ENCODE assay signal across 8 cellular contexts in the genomic region with DNA sequence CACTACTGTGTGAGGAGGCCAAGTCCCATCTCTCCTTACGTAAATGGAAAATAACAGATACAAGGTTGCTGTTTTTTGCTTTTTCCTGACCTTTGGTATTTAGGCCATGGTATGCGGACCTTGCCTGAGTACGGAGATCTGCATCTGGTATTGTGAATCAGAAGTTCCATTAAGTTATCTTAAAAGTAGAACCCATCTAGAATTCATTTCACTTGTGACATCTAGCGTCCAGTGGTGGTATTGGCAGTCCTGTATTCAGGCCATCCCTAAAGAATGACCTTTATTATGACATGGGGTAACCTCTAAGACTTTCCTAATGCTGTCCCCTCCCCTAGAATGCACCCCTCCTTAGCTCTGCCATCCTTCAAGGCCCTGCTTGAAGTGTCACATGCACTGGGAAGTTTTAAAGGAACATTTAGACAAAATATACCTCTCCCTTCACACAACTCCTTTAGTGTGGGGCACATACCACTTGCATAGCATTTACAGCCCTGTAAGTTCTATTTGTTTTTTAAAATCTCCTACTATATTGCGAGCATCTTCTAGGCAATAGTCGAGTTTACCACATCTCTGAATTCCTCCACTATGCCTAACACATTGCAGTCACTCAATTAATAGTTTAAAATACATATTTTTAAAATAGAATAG. TPM values are rescaled to one million over a fixed set of nuclear protein-coding genes. Genes with fewer than 3 reads are reported as not detected.
DNase-seq lines count a peak whose midpoint lies in the region; ATAC-seq and TF ChIP-seq lines count a peak whose summit lies in the region.

No MANE protein-coding gene starts in this region.

- H3K36me3 Mint-ChIP-seq in CD4-positive, CD25-positive, alpha-beta regulatory T cell: no peaks in the 10 kb centered on the region
- H3K36me3 Mint-ChIP-seq in activated T-helper 17 cell treated with anti-CD3 and anti-CD28 coated beads, Interleukin-2, amount 50 U/mL, for 72 hours (ENCODE audit: low read depth): peaks cover 8% of the 10 kb centered on the region
- peaks cover 1% of the 10 kb centered on the region for H3K36me3 Mint-ChIP-seq in progenitor cell of endocrine pancreas (ENCODE audit: insufficient read depth)

- H3K4me3 Mint-ChIP-seq in CD4-positive, CD25-positive, alpha-beta regulatory T cell: peak overlapping the region; percentile 39 to 78 (median 58)
- H3K4me3 Mint-ChIP-seq in activated T-helper 17 cell treated with anti-CD3 and anti-CD28 coated beads, Interleukin-2, amount 50 U/mL, for 72 hours: peak overlapping the region; percentile 5
- peak overlapping the region; percentile 52 for H3K4me3 Mint-ChIP-seq in progenitor cell of endocrine pancreas (ENCODE audit: low read depth)

- no peak for TF ChIP-seq EP300 in gastroesophageal sphincter (IDR thresholded peaks at IDR 0.05)

- ATAC-seq in CD4-positive, CD25-positive, alpha-beta regulatory T cell (ENCODE audit: low read depth in 2 of 2): peak; percentile 38 to 52
- ATAC-seq in GM19023 (IDR thresholded peaks at IDR 0.05; ENCODE audit: unreplicated experiment) (peak; percentile 37), HG03469 (IDR thresholded peaks at IDR 0.05; ENCODE audit: unreplicated experiment) (peak; percentile 41), gastroesophageal sphincter (peak; percentile 48)
- peak; percentile 42 for ATAC-seq in activated T-helper 17 cell treated with anti-CD3 and anti-CD28 coated beads, Interleukin-2, amount 50 U/mL, for 72 hours (replicated peaks)

- TF ChIP-seq CTCF in RWPE1 (conservative IDR thresholded peaks at IDR 0.05; ENCODE audit: low read depth) (peak; percentile 95), gastroesophageal sphincter (IDR thresholded peaks at IDR 0.05) (peak; percentile 78 to 90 (median 84)), progenitor cell of endocrine pancreas (IDR thresholded peaks at IDR 0.05; ENCODE audit: unreplicated experiment) (peak; percentile 74), vagina (IDR thresholded peaks at IDR 0.05) (peak; percentile 58 to 77 (median 72))

- peaks cover 9 to 48% (median 26%) of the 10 kb centered on the region in 4 donors for H3K4me1 Mint-ChIP-seq in CD4-positive, CD25-positive, alpha-beta regulatory T cell
- H3K4me1 Mint-ChIP-seq in activated T-helper 17 cell treated with anti-CD3 and anti-CD28 coated beads, Interleukin-2, amount 50 U/mL, for 72 hours: peaks cover 22% of the 10 kb centered on the region
- peaks cover 29% of the 10 kb centered on the region for H3K4me1 Mint-ChIP-seq in progenitor cell of endocrine pancreas (ENCODE audit: low read depth)

- H3K36me3 ChIP-seq in CD4-positive, CD25-positive, alpha-beta regulatory T cell (ENCODE audit: control insufficient read depth, insufficient read depth, low read length): no peaks in the 10 kb centered on the region
- H3K36me3 ChIP-seq in gastroesophageal sphincter (no peaks in the 10 kb centered on the region), vagina (no peaks in the 10 kb centered on the region)

- CTCF ChIA-PET in RWPE1 (lab: Yijun Ruan, JAX): interaction anchor here (0.7 to 2.4 kb wide), 5 partner anchors 12 to 594 kb away, joined by 3 to 9 read pairs (median 4); no protein-coding TSS in a partner anchor

- H3K27me3 Mint-ChIP-seq in CD4-positive, CD25-positive, alpha-beta regulatory T cell: peaks cover 18% of the 10 kb centered on the region
- peaks cover 7% of the 10 kb centered on the region for H3K27me3 Mint-ChIP-seq in activated T-helper 17 cell treated with anti-CD3 and anti-CD28 coated beads, Interleukin-2, amount 50 U/mL, for 72 hours
- no peaks in the 10 kb centered on the region for H3K27me3 Mint-ChIP-seq in progenitor cell of endocrine pancreas

- peaks cover 2% of the 10 kb centered on the region for H3K27me3 ChIP-seq in CD4-positive, CD25-positive, alpha-beta regulatory T cell (ENCODE audit: control insufficient read depth, insufficient read depth, low read length)
- no peaks in the 10 kb centered on the region for H3K27me3 ChIP-seq in gastroesophageal sphincter
- no peaks in the 10 kb centered on the region for H3K27me3 ChIP-seq in vagina

- H3K9me3 ChIP-seq in CD4-positive, CD25-positive, alpha-beta regulatory T cell (ENCODE audit: control insufficient read depth in 2 of 2, low read length in 2 of 2): no peaks in the 10 kb centered on the region
- no peaks in the 10 kb centered on the region for H3K9me3 ChIP-seq in gastroesophageal sphincter
- H3K9me3 ChIP-seq in vagina: no peaks in the 10 kb centered on the region

- H3K4me1 ChIP-seq in CD4-positive, CD25-positive, alpha-beta regulatory T cell (ENCODE audit: control insufficient read depth, insufficient read depth, low read length, poor library complexity, severe bottlenecking): peaks cover 16% of the 10 kb centered on the region
- H3K4me1 ChIP-seq in gastroesophageal sphincter (peaks cover 0 to 28% (median 2%) of the 10 kb centered on the region in 3 donors), vagina (peaks cover 12% of the 10 kb centered on the region)

- POLR2A ChIA-PET in RWPE1 (lab: Yijun Ruan, JAX; ENCODE audit: low non-redundant PET): no interaction called here

- H3K27ac Mint-ChIP-seq in CD4-positive, CD25-positive, alpha-beta regulatory T cell: no peak overlapping the region
- peak overlapping the region; percentile 9 for H3K27ac Mint-ChIP-seq in activated T-helper 17 cell treated with anti-CD3 and anti-CD28 coated beads, Interleukin-2, amount 50 U/mL, for 72 hours
- H3K27ac Mint-ChIP-seq in progenitor cell of endocrine pancreas: no peak overlapping the region

- WGBS in gastroesophageal sphincter (ENCODE audit: low coverage in 1 of 2), 2 donors: 12 to 14% methylated on average over 6 of the region's 6 CpGs

- no peak for TF ChIP-seq POLR2A in gastroesophageal sphincter (IDR thresholded peaks at IDR 0.05)
- TF ChIP-seq POLR2A in vagina (IDR thresholded peaks at IDR 0.05): no peak

- no peak overlapping the region for H3K27ac ChIP-seq in CD4-positive, CD25-positive, alpha-beta regulatory T cell (ENCODE audit: insufficient read depth, low read length, poor library complexity, severe bottlenecking)
- H3K27ac ChIP-seq in RWPE1 (no peak overlapping the region), gastroesophageal sphincter (no peak overlapping the region), vagina (peak overlapping the region; percentile 11)

- peak overlapping the region; percentile 51 for H3K4me3 ChIP-seq in CD4-positive, CD25-positive, alpha-beta regulatory T cell (ENCODE audit: low read depth, low read length)
- no peak overlapping the region for H3K4me3 ChIP-seq in gastroesophageal sphincter
- H3K4me3 ChIP-seq in vagina: no peak overlapping the region

- H3K9me3 Mint-ChIP-seq in CD4-positive, CD25-positive, alpha-beta regulatory T cell: peaks cover 0 to 2% (median 0%) of the 10 kb centered on the region in 7 donors
- H3K9me3 Mint-ChIP-seq in activated T-helper 17 cell treated with anti-CD3 and anti-CD28 coated beads, Interleukin-2, amount 50 U/mL, for 72 hours: no peaks in the 10 kb centered on the region
- no peaks in the 10 kb centered on the region for H3K9me3 Mint-ChIP-seq in progenitor cell of endocrine pancreas (ENCODE audit: low read depth)

- intact Hi-C loops in vagina (cut with DNase I): loop anchor here (10.0 kb wide), 1 partner anchor 907 kb away; no protein-coding TSS in a partner anchor

- DNase-seq in CD4-positive, CD25-positive, alpha-beta regulatory T cell: peak; percentile 41 to 75 (median 55)
- DNase-seq in RWPE1 (ENCODE audit: low spot score): peak; percentile 71
- peak; percentile 21 for DNase-seq in progenitor cell of endocrine pancreas (ENCODE audit: low spot score, unreplicated experiment)
- DNase-seq in vagina (ENCODE audit: extremely low spot score in 2 of 2): no peak

RNA-seq across cellular contexts. Expression of gene SPDL1, which starts 1.9 kb away (rescaled TPM):
- 11.5 TPM for total RNA-seq in CD4-positive, CD25-positive, alpha-beta regulatory T cell
- 1 to 10 TPM; 3.4 to 9.2 (median 6.6) TPM for polyA plus RNA-seq in CD4-positive, CD25-positive, alpha-beta regulatory T cell
- 10 to 100 TPM; 22.8 to 38.4 TPM for total RNA-seq in activated T-helper 17 cell treated with anti-CD3 and anti-CD28 coated beads, Interleukin-2, amount 50 U/mL, for 72 hours
- total RNA-seq in gastroesophageal sphincter (10 to 100 TPM in 1 of 4 donors, 1 to 10 TPM in 3; 5.7 to 10.1 (median 6.7) TPM), progenitor cell of endocrine pancreas (38.1 and 38.3 TPM in 2 replicates), vagina (13.3 TPM)

RNA-seq across cellular contexts. Expression of gene DOCK2, which starts 55.4 kb away (rescaled TPM):
- total RNA-seq in CD4-positive, CD25-positive, alpha-beta regulatory T cell: 354 TPM
- 10 to 100 TPM; 65.9 to 76.0 (median 69.4) TPM for polyA plus RNA-seq in CD4-positive, CD25-positive, alpha-beta regulatory T cell
- 100 to 1,000 TPM; 229 to 244 TPM for total RNA-seq in activated T-helper 17 cell treated with anti-CD3 and anti-CD28 coated beads, Interleukin-2, amount 50 U/mL, for 72 hours
- total RNA-seq in gastroesophageal sphincter (10 to 100 TPM in 3 of 4 donors, 1 to 10 TPM in 1; 9.3 to 20.6 (median 11.8) TPM), progenitor cell of endocrine pancreas (0.78 TPM in 1 of 2 replicates, not detected in the other), vagina (18.2 TPM)

Comparison
In these comparisons a context has a peak if more than half of its experiments do, and no peak if none do; other contexts are left out.
1. DNase-seq: peak in CD4-positive, CD25-positive, alpha-beta regulatory T cell (3 of 3), RWPE1 (single experiment) and progenitor cell of endocrine pancreas (single experiment); none in vagina (0 of 2).
2. H3K4me3 Mint-ChIP-seq: peak in every context shown above with its lines; median percentile 58 in CD4-positive, CD25-positive, alpha-beta regulatory T cell; 52 in progenitor cell of endocrine pancreas; 5 in activated T-helper 17 cell treated with anti-CD3 and anti-CD28 coated beads, Interleukin-2, amount 50 U/mL, for 72 hours.
3. RNA of gene DOCK2, which starts 55.4 kb away (total RNA-seq): 354 TPM in CD4-positive, CD25-positive, alpha-beta regulatory T cell (single experiment) and 229 to 244 TPM in activated T-helper 17 cell treated with anti-CD3 and anti-CD28 coated beads, Interleukin-2, amount 50 U/mL, for 72 hours; 18.2 TPM in vagina (single experiment), 9.3 to 20.6 TPM in gastroesophageal sphincter and 0.78 TPM in progenitor cell of endocrine pancreas; every median in the first group is over 10 times any median in the second.
4. Peak in every context shown above with its lines, with median percentiles within 50 percentile points of each other: ATAC-seq and CTCF ChIP-seq.